Comparison of ENCODE assay signal across 20 cellular contexts in genomic region chr12:117213295-117213808, GRCh38.
"Had no signal": no experiment of that assay in that cellular context is flagged by ENCODE, and none has a peak within 500 bp of the region (broad histone marks: within the 10 kb centered on the region; RNA-seq: fewer than 3 reads in every experiment).

No MANE protein-coding gene starts in this region.

- DNase-seq: kidney had no signal

- H3K4me3 ChIP-seq: esophagus muscularis mucosa, gastroesophageal sphincter, heart left ventricle, hepatocyte, lung, pancreas, right lobe of liver, suprapubic skin, transverse colon, upper lobe of right lung, vagina had no signal

- H3K27ac Mint-ChIP-seq: dendritic cell treated with granulocyte-macrophage colony-stimulating factor and Interleukin-4, amounts not matched to agents 40 ng/mL and 50 ng/mL, for 4 days; memory B cell; natural killer cell; stimulated activated naive B cell treated with anti-CD40 and anti-IgM and Interleukin-4, amounts not matched to agents 10 μg/mL and 1 μg/mL and 100 μg/mL, for 72 hours; stimulated activated naive CD8-positive, alpha-beta T cell treated with anti-CD3 and anti-CD28 coated beads, Interleukin-15, Interleukin-2, amounts not matched to agents 100 ng/mL and 50 ng/mL, for 24 hours had no signal

- H3K36me3 ChIP-seq: esophagus muscularis mucosa, gastroesophageal sphincter, heart left ventricle, neutrophil, pancreas, right lobe of liver, suprapubic skin, transverse colon, upper lobe of right lung, vagina had no signal

- H3K4me3 Mint-ChIP-seq: dendritic cell treated with granulocyte-macrophage colony-stimulating factor and Interleukin-4, amounts not matched to agents 40 ng/mL and 50 ng/mL, for 4 days; memory B cell; natural killer cell; stimulated activated naive B cell treated with anti-CD40 and anti-IgM and Interleukin-4, amounts not matched to agents 10 μg/mL and 1 μg/mL and 100 μg/mL, for 72 hours; stimulated activated naive CD8-positive, alpha-beta T cell treated with anti-CD3 and anti-CD28 coated beads, Interleukin-15, Interleukin-2, amounts not matched to agents 100 ng/mL and 50 ng/mL, for 24 hours had no signal

- H2AFZ ChIP-seq: hepatocyte had no signal

- H3K36me3 Mint-ChIP-seq: memory B cell; natural killer cell; stimulated activated naive B cell treated with anti-CD40 and anti-IgM and Interleukin-4, amounts not matched to agents 10 μg/mL and 1 μg/mL and 100 μg/mL, for 72 hours had no signal

- H3K27me3 ChIP-seq: foreskin keratinocyte, pancreas, right lobe of liver, vagina had no signal

- H3K27ac ChIP-seq: esophagus muscularis mucosa, foreskin keratinocyte, gastroesophageal sphincter, heart left ventricle, hepatocyte, neutrophil, pancreas, right lobe of liver, suprapubic skin, transverse colon, upper lobe of right lung, vagina had no signal

- H3K4me2 ChIP-seq: hepatocyte had no signal

- H3K4me1 ChIP-seq: foreskin keratinocyte, heart left ventricle, pancreas, suprapubic skin, transverse colon, upper lobe of right lung, vagina had no signal

- H3K4me1 Mint-ChIP-seq: memory B cell; natural killer cell; stimulated activated naive B cell treated with anti-CD40 and anti-IgM and Interleukin-4, amounts not matched to agents 10 μg/mL and 1 μg/mL and 100 μg/mL, for 72 hours had no signal

- FAIRE-seq: small intestine had no signal

- H3K9me3 Mint-ChIP-seq: dendritic cell treated with granulocyte-macrophage colony-stimulating factor and Interleukin-4, amounts not matched to agents 40 ng/mL and 50 ng/mL, for 4 days; memory B cell; natural killer cell; stimulated activated naive B cell treated with anti-CD40 and anti-IgM and Interleukin-4, amounts not matched to agents 10 μg/mL and 1 μg/mL and 100 μg/mL, for 72 hours; stimulated activated naive CD8-positive, alpha-beta T cell treated with anti-CD3 and anti-CD28 coated beads, Interleukin-15, Interleukin-2, amounts not matched to agents 100 ng/mL and 50 ng/mL, for 24 hours had no signal

- H3K9me3 ChIP-seq: esophagus muscularis mucosa, gastroesophageal sphincter, heart left ventricle, neutrophil, pancreas, right lobe of liver, suprapubic skin, transverse colon, upper lobe of right lung, vagina had no signal

- H3K79me2 ChIP-seq: hepatocyte had no signal
